ENCODE assay signal across 15 cellular contexts in the genomic region with DNA sequence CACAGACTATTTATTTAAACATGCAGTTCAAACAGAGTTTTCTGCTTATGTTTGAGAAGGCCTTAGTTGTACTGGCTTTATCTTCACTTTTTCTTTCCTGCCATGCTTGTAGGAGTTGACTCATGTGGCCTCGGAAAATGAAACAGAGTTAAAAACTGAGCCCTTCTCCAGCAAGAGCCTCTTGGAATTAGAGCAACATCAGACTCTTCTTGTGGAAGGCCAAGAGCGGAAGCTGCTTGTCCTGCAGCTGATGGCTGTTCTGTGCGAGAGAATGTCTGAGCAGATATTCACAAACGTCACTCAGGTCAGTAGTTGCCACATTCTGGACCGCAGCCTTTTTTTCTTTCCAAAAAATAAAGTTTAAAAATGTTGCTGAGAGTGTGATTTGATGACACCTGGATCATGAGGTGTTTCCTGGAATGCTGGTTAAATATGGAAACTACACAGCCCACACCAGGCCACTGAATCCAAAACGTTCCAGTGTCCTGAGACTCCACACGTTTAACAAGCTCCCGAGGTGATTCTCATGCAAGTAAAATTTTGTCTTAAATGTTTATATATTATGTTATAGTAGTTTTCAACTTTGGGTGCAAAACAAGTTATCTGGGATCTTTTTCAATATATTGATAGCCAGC.
DNase-seq lines count a peak whose midpoint lies in the region; ATAC-seq, FAIRE-seq and TF ChIP-seq lines count a peak whose summit lies in the region.
"Had no signal": no experiment of that assay in that cellular context is flagged by ENCODE, and none has a peak within 500 bp of the region (broad histone marks: within the 10 kb centered on the region; RNA-seq: fewer than 3 reads in every experiment).

No MANE protein-coding gene starts in this region.

- no peaks in the 10 kb centered on the region for H3K9me2 ChIP-seq in neural cell (ENCODE audit: insufficient read depth, low read length)

- H3K36me3 ChIP-seq in liver (ENCODE audit: control insufficient read depth in 4 of 4, insufficient read depth in 3 of 4, low read depth in 1 of 4, low read length in 3 of 4) (peaks cover 0 to 2% (median under 1%) of the 10 kb centered on the region in 4 donors), HepG2 (replicated peaks in 1 of 2; ENCODE audit: control insufficient read depth in 1 of 2, insufficient read depth in 2 of 2, low read length in 2 of 2) (peaks cover 2 to 9% of the 10 kb centered on the region in 2 experiments; a peak in 3 of 5 replicates), neural cell (ENCODE audit: insufficient read depth, low read length) (no peaks in the 10 kb centered on the region)
- peaks cover 8% of the 10 kb centered on the region for H3K36me3 ChIP-seq in effector memory CD4-positive, alpha-beta T cell (ENCODE audit: control insufficient read depth, insufficient read depth, low read length)

- WGBS in liver = 36% methylated on average over 8 of the region's 8 CpGs
- 91% methylated on average over 8 of the region's 8 CpGs for WGBS in HepG2 (ENCODE audit: low lambda C conversion rate)

- H3K4me3 ChIP-seq in liver (ENCODE audit: low read depth in 1 of 3, low read length in 3 of 3) = no peak overlapping the region
- H3K4me3 ChIP-seq in HepG2 (replicated peaks in 1 of 3; ENCODE audit: insufficient read depth in 1 of 3, low read depth in 2 of 3, low read length in 3 of 3) = no peak overlapping the region
- H3K4me3 ChIP-seq in fibroblast of villous mesenchyme (ENCODE audit: low read depth, low read length) = no peak overlapping the region
- H3K4me3 ChIP-seq in neural cell (ENCODE audit: low read length) = peak overlapping the region; percentile 49
- H3K4me3 ChIP-seq in effector memory CD4-positive, alpha-beta T cell (ENCODE audit: insufficient read depth, low read depth, low read length, poor library complexity, severe bottlenecking) = no peak overlapping the region
- H3K4me3 ChIP-seq: HAP-1, PC-9 had no signal

- ATAC-seq in HepG2 = no peak
- no peak for ATAC-seq in HG03025 (IDR thresholded peaks at IDR 0.05; ENCODE audit: low FRiP score, unreplicated experiment)

- H2AFZ ChIP-seq in HepG2 (ENCODE audit: low read length) (no peak overlapping the region), neural cell (ENCODE audit: low read depth, low read length) (no peak overlapping the region)
- H2AFZ ChIP-seq: PC-9 had no signal

- TF ChIP-seq CTCF in liver (IDR thresholded peaks at IDR 0.05; ENCODE audit: low read depth, low read length, missing input control) (no peak), HepG2 (CRISPR knock-in tag; IDR thresholded peaks at IDR 0.05) (no peak), fibroblast of villous mesenchyme (IDR thresholded peaks at IDR 0.05; ENCODE audit: insufficient read depth, low read depth, low read length) (no peak), neural cell (IDR thresholded peaks at IDR 0.05; ENCODE audit: poor library complexity, severe bottlenecking) (no peak)

- TF ChIP-seq RAD21 in liver (IDR thresholded peaks at IDR 0.05) (peak in 1 of 2 donors; percentile 15), HepG2 (CRISPR knock-in tag; IDR thresholded peaks at IDR 0.05) (no peak), neural cell (conservative IDR thresholded peaks at IDR 0.05) (no peak)

- intact Hi-C loops in HepG2 (cut with micrococcal nuclease; ENCODE audit: unreplicated experiment) = no loop called here

- CTCF ChIA-PET in HepG2 (lab: Yijun Ruan, JAX; ENCODE audit: low intra/inter-chr PET ratio, low total read pairs) = no interaction called here

- H3K4me1 ChIP-seq in liver (ENCODE audit: control insufficient read depth in 4 of 4, insufficient read depth in 4 of 4, low read length in 3 of 4) (peaks cover 4 to 35% (median 17%) of the 10 kb centered on the region in 4 donors), HepG2 (ENCODE audit: insufficient read depth, low read length) (peaks cover 22% of the 10 kb centered on the region)
- H3K4me1 ChIP-seq in effector memory CD4-positive, alpha-beta T cell (ENCODE audit: control insufficient read depth, insufficient read depth, low read length, poor library complexity, severe bottlenecking) = no peaks in the 10 kb centered on the region

- no peak for TF ChIP-seq EP300 in HepG2 (IDR thresholded peaks at IDR 0.05; ENCODE audit: low read depth in 2 of 2, low read length in 2 of 2)
- no peak for TF ChIP-seq EP300 in HepG2 (CRISPR knock-in tag; IDR thresholded peaks at IDR 0.05; ENCODE audit: borderline replicate concordance)
- no peak for TF ChIP-seq EP300 in neural cell (conservative IDR thresholded peaks at IDR 0.05; ENCODE audit: poor library complexity, severe bottlenecking)

- FAIRE-seq in HepG2 (lab: Jason Lieb, UNC) = no peak

- H4K20me1 ChIP-seq in HepG2 (ENCODE audit: insufficient read depth, low read length) (no peaks in the 10 kb centered on the region), neural cell (ENCODE audit: insufficient read depth) (no peaks in the 10 kb centered on the region)

- no peak for DNase-seq in HepG2 (ENCODE audit: low spot score)
- peak; percentile 17 for DNase-seq in fibroblast of villous mesenchyme (ENCODE audit: low read depth)
- no peak for DNase-seq in DMS153 treated with DMSO at 0.1 percent for 48 hours (lab: John Stamatoyannopoulos, UW; ENCODE audit: unreplicated experiment)
- no peak for DNase-seq in effector memory CD4-positive, alpha-beta T cell
- no peak for DNase-seq in RKO (ENCODE audit: low spot score)
- DNase-seq: C1 segment of cervical spinal cord, NCI-H1694 treated with DMSO at 0.1 percent for 48 hours, NCI-H2107, NCI-H524, PC-9 had no signal

- H3K79me2 ChIP-seq in HepG2 (ENCODE audit: insufficient read depth, low read length) (no peaks in the 10 kb centered on the region), neural cell (replicated peaks; ENCODE audit: insufficient read depth, low read length) (no peaks in the 10 kb centered on the region)

- peak overlapping the region; percentile 64 to 69 for H3K27ac ChIP-seq in liver (ENCODE audit: low read depth in 1 of 2, low read length in 2 of 2)
- no peak overlapping the region for H3K27ac ChIP-seq in HepG2 (ENCODE audit: extremely low read length, insufficient read depth, low read length)
- H3K27ac ChIP-seq in neural cell (ENCODE audit: low read length) = peak overlapping the region; percentile 96
- H3K27ac ChIP-seq in effector memory CD4-positive, alpha-beta T cell (ENCODE audit: insufficient read depth, low read length, poor library complexity, severe bottlenecking) = no peak overlapping the region
- H3K27ac ChIP-seq: 22Rv1, PC-9 had no signal

- H3K9me3 ChIP-seq in liver (ENCODE audit: control insufficient read depth in 4 of 4, low read length in 3 of 4) (no peaks in the 10 kb centered on the region), HepG2 (ENCODE audit: low read length) (no peaks in the 10 kb centered on the region), neural cell (ENCODE audit: low read length) (no peaks in the 10 kb centered on the region)
- H3K9me3 ChIP-seq in effector memory CD4-positive, alpha-beta T cell (ENCODE audit: control insufficient read depth, low read length) = no peaks in the 10 kb centered on the region
- H3K9me3 ChIP-seq: HAP-1 had no signal

- no TSS peak for BruUV-seq in HepG2 (replicated peaks; lab: Mats Ljungman, UMichigan)

- POLR2A ChIA-PET in HepG2 (lab: Yijun Ruan, JAX) = interaction anchor here (1.2 kb wide), 1 partner anchor 18 kb away, joined by 3 read pairs; no protein-coding TSS in a partner anchor

- peaks cover 16% of the 10 kb centered on the region for H3F3A ChIP-seq in neural cell (ENCODE audit: insufficient read depth, low read length, poor library complexity, severe bottlenecking)

- no peak for TF ChIP-seq POLR2A in HepG2 (IDR thresholded peaks at IDR 0.05; ENCODE audit: insufficient read depth in 1 of 2, low read depth in 2 of 2, low read length in 2 of 2)

- H3K9ac ChIP-seq in liver (ENCODE audit: low read depth in 1 of 2, low read length in 2 of 2) = peak overlapping the region in 1 of 2 donors; percentile 27
- H3K9ac ChIP-seq in HepG2 (ENCODE audit: insufficient read depth, low read depth, low read length) = no peak overlapping the region
- H3K9ac ChIP-seq in neural cell (ENCODE audit: low read length) = peak overlapping the region; percentile 67

- in situ Hi-C loops in HepG2 (cut with HindIII; ENCODE audit: extremely low pct_ligation_motif_present, low pct_unique_long_range_greater_than_20kb) = no loop called here

- H3K27me3 ChIP-seq in liver (ENCODE audit: control insufficient read depth in 4 of 4, insufficient read depth in 4 of 4, low read length in 3 of 4) (no peaks in the 10 kb centered on the region), HepG2 (ENCODE audit: control insufficient read depth in 1 of 2, insufficient read depth in 2 of 2, low read length in 2 of 2) (no peaks in the 10 kb centered on the region), neural cell (ENCODE audit: insufficient read depth, low read depth, low read length) (no peaks in the 10 kb centered on the region)
- H3K27me3 ChIP-seq in effector memory CD4-positive, alpha-beta T cell (replicated peaks; ENCODE audit: control insufficient read depth, insufficient read depth, low read length, poor library complexity, severe bottlenecking) = no peaks in the 10 kb centered on the region

- H3K4me2 ChIP-seq in HepG2 (ENCODE audit: low read depth, low read length) (no peak overlapping the region), neural cell (ENCODE audit: low read length) (peak overlapping the region; percentile 35)
- H3K4me2 ChIP-seq: PC-9 had no signal

TF ChIP-seq in liver, 16 proteins besides CTCF, POLR2A, EP300 and RAD21 (continues in another document):
- peak in 1 of 2 donors; percentile 25 for TF ChIP-seq JUND (IDR thresholded peaks at IDR 0.05)

TF ChIP-seq in neural cell, 6 proteins besides CTCF, POLR2A, EP300 and RAD21 (continues in another document):
- no peak for TF ChIP-seq TAF1 (IDR thresholded peaks at IDR 0.05; ENCODE audit: low read depth)
- TF ChIP-seq MXI1 (conservative IDR thresholded peaks at IDR 0.05; ENCODE audit: poor library complexity, severe bottlenecking) = no peak
- no peak for TF ChIP-seq EZH2 (IDR thresholded peaks at IDR 0.05; ENCODE audit: borderline replicate concordance, insufficient read depth, low read length, poor library complexity, severe bottlenecking)
- no peak for TF ChIP-seq SMC3 (conservative IDR thresholded peaks at IDR 0.05; ENCODE audit: poor library complexity)

Comparison
In these comparisons a context has a peak if more than half of its experiments do, and no peak if none do; other contexts are left out.
1. H3K27ac ChIP-seq: peak in liver (2 of 2) and neural cell (single experiment); none in HepG2 (single experiment) and effector memory CD4-positive, alpha-beta T cell (single experiment).